In genomic region chrX:44054863-44055601, GRCh38 we compare ENCODE assay signal across 1 cellular context.
TF ChIP-seq lines count a peak whose summit lies in the region.

No MANE protein-coding gene starts in this region.

TF ChIP-seq in WTC11, 78 proteins besides CTCF, POLR2A, EP300 and RAD21 (continued from another document):
- no peak for TF ChIP-seq MLX (CRISPR knock-in tag; IDR thresholded peaks at IDR 0.05)
- no peak for TF ChIP-seq ZNF512 (CRISPR knock-in tag; IDR thresholded peaks at IDR 0.05; ENCODE audit: borderline replicate concordance)
- no peak for TF ChIP-seq TCF7 (CRISPR knock-in tag; IDR thresholded peaks at IDR 0.05; ENCODE audit: low read depth)
